ENCODE assay signal across 20 cellular contexts in genomic region chr7:417625-417889, GRCh38.
"Had no signal": no experiment of that assay in that cellular context is flagged by ENCODE, and none has a peak within 500 bp of the region (broad histone marks: within the 10 kb centered on the region; RNA-seq: fewer than 3 reads in every experiment).

No MANE protein-coding gene starts in this region.

- H3K36me3 ChIP-seq: colonic mucosa, gastrocnemius medialis, neutrophil, pancreas, right lobe of liver, thyroid gland had no signal

- H3K4me3 ChIP-seq: colonic mucosa, gastrocnemius medialis, lung, pancreas, right lobe of liver, smooth muscle cell, thyroid gland had no signal

- H3K27ac ChIP-seq: colonic mucosa, epithelial cell of prostate, gastrocnemius medialis, neutrophil, pancreas, right lobe of liver, thyroid gland had no signal

- H3K27me3 ChIP-seq: colonic mucosa, gastrocnemius medialis, neutrophil, pancreas, right lobe of liver, thyroid gland had no signal

- H3K9me3 ChIP-seq: colonic mucosa, neutrophil, pancreas, thyroid gland had no signal

- DNase-seq: colonic mucosa; effector CD8-positive, alpha-beta T cell; foreskin fibroblast; gastrocnemius medialis; natural killer cell; stimulated activated CD4-positive, alpha-beta T cell treated with anti-CD3 and anti-CD28 coated beads, Interleukin-12 subunit alpha, Interleukin-12 subunit beta, amount 100 ng/mL, for 4 hours; stimulated activated CD4-positive, alpha-beta T cell treated with anti-CD3 and anti-CD28 coated beads, Interleukin-1b, Interleukin-23, amount 100 ng/mL, for 48 hours; stimulated activated CD4-positive, alpha-beta T cell treated with anti-CD3 and anti-CD28 coated beads, Interleukin-4, amount 100 ng/mL, for 1 hour; stimulated activated CD8-positive, alpha-beta memory T cell treated with anti-CD3 and anti-CD28 coated beads, Interleukin-4, amount 100 ng/mL, for 48 hours; stimulated activated naive CD4-positive, alpha-beta T cell; stimulated activated naive CD8-positive, alpha-beta T cell treated with anti-CD3 and anti-CD28 coated beads, Interleukin-15, amount 100 ng/mL, for 72 hours; thyroid gland; trophoblast cell had no signal

- H3K4me1 ChIP-seq: colonic mucosa, gastrocnemius medialis, pancreas, right lobe of liver, thyroid gland had no signal

- ATAC-seq: esophagus mucosa; gastrocnemius medialis; natural killer cell; pancreas; right lobe of liver; stimulated activated naive CD8-positive, alpha-beta T cell treated with anti-CD3 and anti-CD28 coated beads, Interleukin-15, amount 100 ng/mL, for 72 hours had no signal
